16 cellular contexts compared by ENCODE assay signal in genomic region chr5:79436224-79436623, GRCh38.
DNase-seq lines count a peak whose midpoint lies in the region; ATAC-seq and TF ChIP-seq lines count a peak whose summit lies in the region.
"Had no signal": no experiment of that assay in that cellular context is flagged by ENCODE, and none has a peak within 500 bp of the region (broad histone marks: within the 10 kb centered on the region; RNA-seq: fewer than 3 reads in every experiment).

No MANE protein-coding gene starts in this region.

- H3K9me3 ChIP-seq in SK-N-MC (ENCODE audit: low read depth, low read length) (no peaks in the 10 kb centered on the region), psoas muscle (no peaks in the 10 kb centered on the region), adrenal gland (replicated peaks in 1 of 3) (no peaks in the 10 kb centered on the region), upper lobe of right lung (no peaks in the 10 kb centered on the region)
- H3K9me3 ChIP-seq: esophagus muscularis mucosa, tibial nerve had no signal

- H3K27ac ChIP-seq in SK-N-MC = peak overlapping the region; percentile 96
- no peak overlapping the region for H3K27ac ChIP-seq in psoas muscle
- H3K27ac ChIP-seq in adrenal gland = no peak overlapping the region
- no peak overlapping the region for H3K27ac ChIP-seq in upper lobe of right lung
- H3K27ac ChIP-seq: esophagus muscularis mucosa, tibial nerve had no signal

- peak in 3 of 4 donors; percentile 63 to 79 (median 73) for ATAC-seq in psoas muscle
- ATAC-seq in upper lobe of right lung = no peak
- ATAC-seq in GM21723 (IDR thresholded peaks at IDR 0.05; ENCODE audit: unreplicated experiment) = no peak

- no peak for TF ChIP-seq POLR2A in adrenal gland (IDR thresholded peaks at IDR 0.05)

- 88 to 94% (median 90%) methylated on average over 3 of the region's 3 CpGs for whole genome bisulfite sequencing in psoas muscle, 3 donors
- WGBS in adrenal gland, 4 donors = 87 to 95% (median 91%) methylated on average over 3 of the region's 3 CpGs

- peak overlapping the region; percentile 52 for H3K9ac ChIP-seq in SK-N-MC (ENCODE audit: insufficient read length)

- H3K36me3 ChIP-seq in SK-N-MC (ENCODE audit: insufficient read depth, low read length) = peaks cover 1% of the 10 kb centered on the region; the same call in 1 of the 2 replicates
- peaks cover 0 to 18% of the 10 kb centered on the region in 2 donors for H3K36me3 ChIP-seq in psoas muscle (ENCODE audit: insufficient read depth in 1 of 2, low read depth in 1 of 2)
- no peaks in the 10 kb centered on the region for H3K36me3 ChIP-seq in adrenal gland (replicated peaks in 1 of 2)
- no peaks in the 10 kb centered on the region for H3K36me3 ChIP-seq in upper lobe of right lung
- H3K36me3 ChIP-seq: esophagus muscularis mucosa, tibial nerve had no signal

- no peaks in the 10 kb centered on the region for H3K27me3 ChIP-seq in psoas muscle (ENCODE audit: insufficient read depth in 3 of 3, low read length in 2 of 3)
- no peaks in the 10 kb centered on the region for H3K27me3 ChIP-seq in adrenal gland
- no peaks in the 10 kb centered on the region for H3K27me3 ChIP-seq in upper lobe of right lung
- H3K27me3 ChIP-seq: esophagus muscularis mucosa, tibial nerve had no signal

- intact Hi-C loops in psoas muscle (cut with DNase I) (no loop called here), adrenal gland (cut with DNase I) (no loop called here), upper lobe of right lung (cut with DNase I) (no loop called here)

- TF ChIP-seq CTCF in fibroblast of pulmonary artery (IDR thresholded peaks at IDR 0.05; ENCODE audit: low read length, missing control alignments) (no peak), psoas muscle (IDR thresholded peaks at IDR 0.05) (no peak), adrenal gland (IDR thresholded peaks at IDR 0.05) (no peak), upper lobe of right lung (IDR thresholded peaks at IDR 0.05) (no peak)

- H3K4me1 ChIP-seq in psoas muscle = no peaks in the 10 kb centered on the region
- H3K4me1 ChIP-seq in adrenal gland (replicated peaks in 1 of 2) = no peaks in the 10 kb centered on the region
- H3K4me1 ChIP-seq in upper lobe of right lung = no peaks in the 10 kb centered on the region
- H3K4me1 ChIP-seq: esophagus muscularis mucosa, tibial nerve had no signal

- H3K4me3 ChIP-seq in SK-N-MC = peak overlapping the region; percentile 44
- no peak overlapping the region for H3K4me3 ChIP-seq in fibroblast of pulmonary artery (replicated peaks; ENCODE audit: low read depth, low read length)
- H3K4me3 ChIP-seq in psoas muscle = no peak overlapping the region
- no peak overlapping the region for H3K4me3 ChIP-seq in adrenal gland
- H3K4me3 ChIP-seq in upper lobe of right lung = no peak overlapping the region
- H3K4me3 ChIP-seq: esophagus muscularis mucosa, smooth muscle cell, tibial nerve had no signal

- DNase-seq in H4 (ENCODE audit: low spot score) = peak; percentile 5
- peak; percentile 63 for DNase-seq in SK-N-MC (ENCODE audit: low read depth, low spot score)
- peak; percentile 62 for DNase-seq in fibroblast of pulmonary artery (ENCODE audit: low read depth)
- no peak for DNase-seq in psoas muscle
- no peak for DNase-seq in adrenal gland
- no peak for DNase-seq in upper lobe of right lung
- no peak for DNase-seq in T-helper 2 cell
- DNase-seq: activated CD4-positive, alpha-beta T cell treated with anti-CD3 and anti-CD28 coated beads, Interleukin-2, amount 50 U/mL, for 4 hours; activated effector memory CD4-positive, alpha-beta T cell treated with anti-CD3 and anti-CD28 coated beads, Interleukin-2, amount 50 U/mL, for 16 hours; islet precursor cell; nephron progenitor cell; T-helper 1 cell had no signal

Comparison
In these comparisons a context has a peak if more than half of its experiments do, and no peak if none do; other contexts are left out.
1. DNase-seq: peak in H4 (single experiment), SK-N-MC (single experiment) and fibroblast of pulmonary artery (single experiment); none in psoas muscle (0 of 2), adrenal gland (0 of 7), upper lobe of right lung (single experiment) and T-helper 2 cell (0 of 5).
2. ATAC-seq: peak in psoas muscle (3 of 4); none in upper lobe of right lung (single experiment) and GM21723 (single experiment).